In genomic region chr2:71417300-71418202, GRCh38 we compare ENCODE assay signal across 8 cellular contexts. TPM values are rescaled to one million over a fixed set of nuclear protein-coding genes. Genes with fewer than 3 reads are reported as not detected.
DNase-seq lines count a peak whose midpoint lies in the region; ATAC-seq and TF ChIP-seq lines count a peak whose summit lies in the region.

No MANE protein-coding gene starts in this region.

- peak; percentile 44 for ATAC-seq in T-helper 17 cell
- no peak for ATAC-seq in stimulated activated effector memory CD8-positive, alpha-beta T cell treated with anti-CD3 and anti-CD28 coated beads, Interleukin-12 subunit alpha, Interleukin-12 subunit beta, amount 100 ng/mL, for 72 hours

- no peaks in the 10 kb centered on the region for H3K36me3 ChIP-seq in iPS-15b (ENCODE audit: control insufficient read depth, insufficient read depth, low read length)
- no peaks in the 10 kb centered on the region for H3K36me3 ChIP-seq in uterus

- H3K4me1 Mint-ChIP-seq in T-helper 17 cell: peaks cover 6% of the 10 kb centered on the region
- H3K4me1 Mint-ChIP-seq in stimulated activated effector memory CD8-positive, alpha-beta T cell treated with anti-CD3 and anti-CD28 coated beads, Interleukin-12 subunit alpha, Interleukin-12 subunit beta, amount 100 ng/mL, for 72 hours: peaks cover 6% of the 10 kb centered on the region

- peak overlapping the region; percentile 67 for H3K27ac Mint-ChIP-seq in T-helper 17 cell
- H3K27ac Mint-ChIP-seq in stimulated activated effector memory CD8-positive, alpha-beta T cell treated with anti-CD3 and anti-CD28 coated beads, Interleukin-12 subunit alpha, Interleukin-12 subunit beta, amount 100 ng/mL, for 72 hours: peak overlapping the region; percentile 86

- DNase-seq in NCI-H2171 treated with DMSO at 0.1 percent for 48 hours (lab: John Stamatoyannopoulos, UW) (peak; percentile 36), NCI-H2171 (lab: John Stamatoyannopoulos, UW) (no peak), T-helper 17 cell (no peak), NCI-H187 treated with DMSO at 0.1 percent for 48 hours (lab: John Stamatoyannopoulos, UW) (no peak), GF-D8 (lab: John Stamatoyannopoulos, UW) (no peak), uterus (no peak)
- DNase-seq in stimulated activated effector memory CD8-positive, alpha-beta T cell treated with anti-CD3 and anti-CD28 coated beads, Interleukin-12 subunit alpha, Interleukin-12 subunit beta, amount 100 ng/mL, for 72 hours (ENCODE audit: low spot score in 2 of 2): no peak

- no peak for TF ChIP-seq CTCF in uterus (IDR thresholded peaks at IDR 0.05)

- H3K9me3 ChIP-seq in T-helper 17 cell (ENCODE audit: control insufficient read depth, low read length, poor library complexity, severe bottlenecking): no peaks in the 10 kb centered on the region
- H3K9me3 ChIP-seq in iPS-15b (ENCODE audit: control insufficient read depth, insufficient read depth, low read length): no peaks in the 10 kb centered on the region
- no peaks in the 10 kb centered on the region for H3K9me3 ChIP-seq in uterus

- H3K4me3 Mint-ChIP-seq in T-helper 17 cell: peak overlapping the region; percentile 89
- H3K4me3 Mint-ChIP-seq in stimulated activated effector memory CD8-positive, alpha-beta T cell treated with anti-CD3 and anti-CD28 coated beads, Interleukin-12 subunit alpha, Interleukin-12 subunit beta, amount 100 ng/mL, for 72 hours: peak overlapping the region; percentile 72

- H3K9me3 Mint-ChIP-seq in stimulated activated effector memory CD8-positive, alpha-beta T cell treated with anti-CD3 and anti-CD28 coated beads, Interleukin-12 subunit alpha, Interleukin-12 subunit beta, amount 100 ng/mL, for 72 hours: no peaks in the 10 kb centered on the region

- peak overlapping the region; percentile 36 for H3K4me3 ChIP-seq in iPS-15b (ENCODE audit: low read depth, low read length)
- H3K4me3 ChIP-seq in uterus: no peak overlapping the region

- H3K27me3 ChIP-seq in iPS-15b (ENCODE audit: control insufficient read depth, insufficient read depth, low read length) (no peaks in the 10 kb centered on the region), uterus (no peaks in the 10 kb centered on the region)

- intact Hi-C loops in uterus (cut with DNase I; ENCODE audit: low total_unique reads): no loop called here

- no peaks in the 10 kb centered on the region for H3K27me3 Mint-ChIP-seq in T-helper 17 cell

- H3K27ac ChIP-seq in uterus: no peak overlapping the region

- H3K36me3 Mint-ChIP-seq in T-helper 17 cell (ENCODE audit: low read depth): no peaks in the 10 kb centered on the region
- peaks cover 18% of the 10 kb centered on the region for H3K36me3 Mint-ChIP-seq in stimulated activated effector memory CD8-positive, alpha-beta T cell treated with anti-CD3 and anti-CD28 coated beads, Interleukin-12 subunit alpha, Interleukin-12 subunit beta, amount 100 ng/mL, for 72 hours

- H3K9ac ChIP-seq in iPS-15b (ENCODE audit: low read depth, low read length): peak overlapping the region; percentile 85

- H3K4me1 ChIP-seq in iPS-15b (ENCODE audit: control insufficient read depth, insufficient read depth, low read length) (peaks cover 5% of the 10 kb centered on the region), uterus (no peaks in the 10 kb centered on the region)

- no peak for TF ChIP-seq POLR2A in uterus (IDR thresholded peaks at IDR 0.05)

RNA-seq across cellular contexts. Expression of gene DYSF, which starts 35.8 kb away (rescaled TPM):
- 1 to 10 TPM in 1 of 2 donors, under 1 TPM in 1; 0.34 to 2.8 TPM for total RNA-seq in T-helper 17 cell
- 10 to 100 TPM in 3 of 4 donors, 1 to 10 TPM in 1; 2.6 to 20.7 (median 12.7) TPM for total RNA-seq in uterus
